15 cellular contexts compared by ENCODE assay signal in the genomic region with DNA sequence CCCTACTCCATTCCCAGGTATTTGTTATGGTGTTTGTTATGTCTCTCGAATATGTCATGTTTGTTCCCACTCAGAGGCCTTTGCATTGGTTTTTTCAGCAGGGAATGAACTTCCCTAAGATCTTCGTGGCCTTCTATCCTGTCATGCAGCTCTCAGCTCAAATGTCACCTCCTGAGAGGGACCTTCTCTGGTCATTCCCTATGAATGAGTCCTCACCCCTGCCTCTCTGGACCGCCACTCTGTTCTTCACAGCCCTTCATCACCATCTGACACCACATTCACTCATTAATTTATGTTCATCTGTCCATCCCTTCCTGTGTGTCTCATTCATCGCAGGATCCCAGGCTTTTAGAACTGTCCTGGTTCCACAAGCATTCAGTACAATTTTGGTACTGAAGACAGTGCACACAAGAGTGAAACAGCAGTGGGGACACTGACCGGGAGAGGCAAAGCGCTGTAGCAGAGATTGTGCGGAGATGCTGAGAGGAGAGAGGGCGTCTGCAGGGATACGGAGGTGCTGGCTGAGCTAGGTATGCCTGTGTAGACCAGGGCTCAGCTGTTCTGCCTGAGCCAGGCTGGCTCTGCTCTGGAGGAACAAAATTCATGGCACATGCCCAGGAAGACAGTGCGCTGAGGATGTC.
DNase-seq lines count a peak whose midpoint lies in the region; ATAC-seq and TF ChIP-seq lines count a peak whose summit lies in the region.
"Had no signal": no experiment of that assay in that cellular context is flagged by ENCODE, and none has a peak within 500 bp of the region (broad histone marks: within the 10 kb centered on the region; RNA-seq: fewer than 3 reads in every experiment).

No MANE protein-coding gene starts in this region.

- H3K27ac ChIP-seq in angular gyrus (ENCODE audit: low read depth, low read length) (peak overlapping the region; percentile 69), mesenchymal stem cell (ENCODE audit: low read length, poor library complexity, severe bottlenecking) (no peak overlapping the region), aorta (ENCODE audit: low read depth in 1 of 2, low read length in 2 of 2) (no peak overlapping the region)

- no peak overlapping the region for H3K4me2 ChIP-seq in mesenchymal stem cell (ENCODE audit: low read length, poor library complexity, severe bottlenecking)

- peak; percentile 33 for DNase-seq in activated CD8-positive, alpha-beta memory T cell treated with anti-CD3 and anti-CD28 coated beads, Interleukin-2, amount 10 ng/mL, durations not matched to agents 7 days and 5 days
- DNase-seq in activated CD8-positive, alpha-beta memory T cell treated with anti-CD3 and anti-CD28 coated beads for 24 hours: no peak
- DNase-seq in mesenchymal stem cell (no peak), aorta (no peak), CD1c-positive myeloid dendritic cell (ENCODE audit: extremely low spot score) (no peak), foreskin fibroblast (no peak)
- DNase-seq in activated naive CD4-positive, alpha-beta T cell treated with anti-CD3 and anti-CD28 coated beads, Interleukin-2, amount 50 U/mL, for 72 hours (ENCODE audit: low spot score in 2 of 2): no peak
- DNase-seq: CD8-positive, alpha-beta memory T cell; DMS 273 treated with DMSO at 0.1 percent for 48 hours; GF-D8; NCI-H1048; NCI-H146; NCI-H510A treated with DMSO at 0.1 percent for 48 hours; NCI-H82 had no signal

- no peaks in the 10 kb centered on the region for H3K27me3 Mint-ChIP-seq in activated CD8-positive, alpha-beta memory T cell treated with anti-CD3 and anti-CD28 coated beads, Interleukin-2, amount 10 ng/mL, durations not matched to agents 7 days and 5 days
- H3K27me3 Mint-ChIP-seq: CD8-positive, alpha-beta memory T cell had no signal

- no peaks in the 10 kb centered on the region for H3K36me3 Mint-ChIP-seq in activated CD8-positive, alpha-beta memory T cell treated with anti-CD3 and anti-CD28 coated beads, Interleukin-2, amount 10 ng/mL, durations not matched to agents 7 days and 5 days
- H3K36me3 Mint-ChIP-seq in activated naive CD4-positive, alpha-beta T cell treated with anti-CD3 and anti-CD28 coated beads, Interleukin-2, amount 50 U/mL, for 72 hours: peaks cover 0 to 4% of the 10 kb centered on the region in 2 donors

- no peaks in the 10 kb centered on the region for H3K9me3 ChIP-seq in mesenchymal stem cell (ENCODE audit: control insufficient read depth, low read length)
- H3K9me3 ChIP-seq in aorta (ENCODE audit: control insufficient read depth, low read length): no peaks in the 10 kb centered on the region

- CTCF ChIA-PET in activated CD8-positive, alpha-beta memory T cell treated with anti-CD3 and anti-CD28 coated beads, Interleukin-2, amount 10 ng/mL, durations not matched to agents 7 days and 5 days (lab: Charles Lee): no interaction called here

- H2BK120ac ChIP-seq in mesenchymal stem cell (ENCODE audit: low read depth, low read length): no peak overlapping the region

- H3K4me1 ChIP-seq in mesenchymal stem cell (ENCODE audit: control insufficient read depth, insufficient read depth, low read depth, low read length) (peaks cover 12% of the 10 kb centered on the region), aorta (ENCODE audit: control insufficient read depth in 1 of 2, insufficient read depth in 2 of 2, low read length in 2 of 2) (no peaks in the 10 kb centered on the region)

- WGBS in mesenchymal stem cell: 93% methylated on average over 10 of the region's 10 CpGs
- 94 to 95% methylated on average over 10 of the region's 10 CpGs for WGBS in aorta, 2 donors

- H3K14ac ChIP-seq in mesenchymal stem cell (ENCODE audit: low read length in 2 of 2): peak overlapping the region in 1 of 2 experiments; percentile 8

- no peak overlapping the region for H3K27ac Mint-ChIP-seq in activated CD8-positive, alpha-beta memory T cell treated with anti-CD3 and anti-CD28 coated beads, Interleukin-2, amount 10 ng/mL, durations not matched to agents 7 days and 5 days
- H3K27ac Mint-ChIP-seq in activated naive CD4-positive, alpha-beta T cell treated with anti-CD3 and anti-CD28 coated beads, Interleukin-2, amount 50 U/mL, for 72 hours: no peak overlapping the region

- peak overlapping the region; percentile 26 for H2AK5ac ChIP-seq in mesenchymal stem cell (ENCODE audit: low read length, severe bottlenecking)

- H3K9me3 Mint-ChIP-seq in activated CD8-positive, alpha-beta memory T cell treated with anti-CD3 and anti-CD28 coated beads, Interleukin-2, amount 10 ng/mL, durations not matched to agents 7 days and 5 days (ENCODE audit: low read depth): no peaks in the 10 kb centered on the region
- H3K9me3 Mint-ChIP-seq in activated naive CD4-positive, alpha-beta T cell treated with anti-CD3 and anti-CD28 coated beads, Interleukin-2, amount 50 U/mL, for 72 hours: no peaks in the 10 kb centered on the region
- H3K9me3 Mint-ChIP-seq: CD8-positive, alpha-beta memory T cell had no signal

- TF ChIP-seq CTCF in foreskin fibroblast (IDR thresholded peaks at IDR 0.05; ENCODE audit: low read depth, low read length): no peak

- no peak overlapping the region for H3K4me3 Mint-ChIP-seq in activated CD8-positive, alpha-beta memory T cell treated with anti-CD3 and anti-CD28 coated beads, Interleukin-2, amount 10 ng/mL, durations not matched to agents 7 days and 5 days
- H3K4me3 Mint-ChIP-seq: CD8-positive, alpha-beta memory T cell had no signal

- H3K27me3 ChIP-seq in mesenchymal stem cell (ENCODE audit: control insufficient read depth in 1 of 2, insufficient read depth in 1 of 2, low read length in 2 of 2): no peaks in the 10 kb centered on the region
- no peaks in the 10 kb centered on the region for H3K27me3 ChIP-seq in aorta (ENCODE audit: control insufficient read depth in 1 of 2, insufficient read depth in 2 of 2, low read length in 1 of 2)

- no peak overlapping the region for H4K91ac ChIP-seq in mesenchymal stem cell (ENCODE audit: low read length)

- intact Hi-C loops in aorta (cut with DNase I): no loop called here

- no peak overlapping the region for H2BK5ac ChIP-seq in mesenchymal stem cell (ENCODE audit: low read depth, low read length, poor library complexity, severe bottlenecking)

- H3K4me1 Mint-ChIP-seq in activated CD8-positive, alpha-beta memory T cell treated with anti-CD3 and anti-CD28 coated beads, Interleukin-2, amount 10 ng/mL, durations not matched to agents 7 days and 5 days: no peaks in the 10 kb centered on the region
- H3K4me1 Mint-ChIP-seq: CD8-positive, alpha-beta memory T cell had no signal

- H3K4ac ChIP-seq in mesenchymal stem cell (ENCODE audit: low read depth in 1 of 2, low read length in 2 of 2): no peak overlapping the region

- H3K9ac ChIP-seq in mesenchymal stem cell (ENCODE audit: low read length): peak overlapping the region; percentile 71

- H3K4me3 ChIP-seq in mesenchymal stem cell (ENCODE audit: insufficient read depth in 1 of 2, low read depth in 1 of 2, low read length in 2 of 2): no peak overlapping the region
- no peak overlapping the region for H3K4me3 ChIP-seq in aorta (ENCODE audit: low read length in 2 of 2)
- H3K4me3 ChIP-seq in foreskin fibroblast (ENCODE audit: low read depth in 1 of 2, low read length in 2 of 2): no peak overlapping the region

- no peak overlapping the region for H2AFZ ChIP-seq in mesenchymal stem cell (ENCODE audit: low read depth, low read length)

- peak overlapping the region; percentile 12 for H4K8ac ChIP-seq in mesenchymal stem cell (ENCODE audit: low read length)

- H3K36me3 ChIP-seq in mesenchymal stem cell (ENCODE audit: control insufficient read depth in 1 of 2, insufficient read depth in 2 of 2, low read depth in 1 of 2, low read length in 2 of 2): peaks cover 0 to 4% of the 10 kb centered on the region in 2 experiments
- no peaks in the 10 kb centered on the region for H3K36me3 ChIP-seq in aorta (ENCODE audit: control insufficient read depth in 1 of 2, insufficient read depth in 2 of 2, low read length in 1 of 2)

- no peak overlapping the region for H3K23ac ChIP-seq in mesenchymal stem cell (ENCODE audit: low read length in 2 of 2)

- no peak overlapping the region for H2BK15ac ChIP-seq in mesenchymal stem cell (ENCODE audit: low read depth, poor library complexity, severe bottlenecking)

- no peak overlapping the region for H3K18ac ChIP-seq in mesenchymal stem cell (ENCODE audit: low read depth in 1 of 2, low read length in 2 of 2)

- no peak overlapping the region for H2BK12ac ChIP-seq in mesenchymal stem cell (ENCODE audit: low read length in 2 of 2)

- no peak for ATAC-seq in activated CD8-positive, alpha-beta memory T cell treated with anti-CD3 and anti-CD28 coated beads, Interleukin-2, amount 10 ng/mL, durations not matched to agents 7 days and 5 days
- ATAC-seq in aorta (ENCODE audit: low FRiP score): peak; percentile 26
- ATAC-seq in activated naive CD4-positive, alpha-beta T cell treated with anti-CD3 and anti-CD28 coated beads, Interleukin-2, amount 50 U/mL, for 72 hours: no peak

- H3K79me1 ChIP-seq in mesenchymal stem cell (replicated peaks; ENCODE audit: low read length, poor library complexity, severe bottlenecking): peaks cover 3% of the 10 kb centered on the region
